23 cellular contexts compared by ENCODE assay signal in genomic region chr18:8176105-8176504, GRCh38.
DNase-seq lines count a peak whose midpoint lies in the region; ATAC-seq, FAIRE-seq and TF ChIP-seq lines count a peak whose summit lies in the region.
"Had no signal": no experiment of that assay in that cellular context is flagged by ENCODE, and none has a peak within 500 bp of the region (broad histone marks: within the 10 kb centered on the region; RNA-seq: fewer than 3 reads in every experiment).

No MANE protein-coding gene starts in this region.

- no peak overlapping the region for H3K27ac ChIP-seq in IMR-90 (ENCODE audit: insufficient read depth, low read length)
- H3K27ac ChIP-seq in left ventricle myocardium inferior (replicated peaks) = peak overlapping the region; percentile 55
- peak overlapping the region; percentile 25 for H3K27ac ChIP-seq in rectal smooth muscle tissue (ENCODE audit: low read depth, low read length)
- peak overlapping the region in 2 of 4 donors; percentile 17 to 59 for H3K27ac ChIP-seq in gastroesophageal sphincter
- H3K27ac ChIP-seq in kidney (ENCODE audit: low read depth in 2 of 2, low read length in 2 of 2) = no peak overlapping the region
- H3K27ac ChIP-seq: colonic mucosa, lower lobe of right lung, Peyer's patch, skin epidermis, thoracic aorta had no signal

- TF ChIP-seq RAD21 in IMR-90 (IDR thresholded peaks at IDR 0.05; ENCODE audit: low read length) = no peak

- H3K27me3 Mint-ChIP-seq in chondrocyte (ENCODE audit: low read depth) = no peaks in the 10 kb centered on the region
- H3K27me3 Mint-ChIP-seq: activated naive CD8-positive, alpha-beta T cell; stimulated activated memory B cell treated with anti-CD40 and anti-IgM and Interleukin-4, amounts not matched to agents 10 μg/mL and 1 μg/mL and 100 μg/mL, for 72 hours had no signal

- in situ Hi-C loops in IMR-90 (cut with MboI; ENCODE audit: low sequenced_read_pairs) = no loop called here

- CTCF ChIA-PET in IMR-90 (lab: Yijun Ruan, JAX) = no interaction called here

- H3K9ac ChIP-seq in IMR-90 (ENCODE audit: low read depth, low read length) (no peak overlapping the region), rectal smooth muscle tissue (ENCODE audit: low read length) (no peak overlapping the region), kidney (ENCODE audit: low read length in 2 of 2) (no peak overlapping the region)

- no peaks in the 10 kb centered on the region for H3K79me1 ChIP-seq in IMR-90 (ENCODE audit: low read depth in 1 of 2, low read length in 2 of 2)

- H2AFZ ChIP-seq in IMR-90 (replicated peaks; ENCODE audit: low read length, poor library complexity) = no peak overlapping the region

- no peaks in the 10 kb centered on the region for H3K9me3 ChIP-seq in IMR-90 (ENCODE audit: control insufficient read depth, insufficient read depth, low read length)
- H3K9me3 ChIP-seq in left ventricle myocardium inferior (replicated peaks) = no peaks in the 10 kb centered on the region
- no peaks in the 10 kb centered on the region for H3K9me3 ChIP-seq in gastroesophageal sphincter
- H3K9me3 ChIP-seq in kidney (ENCODE audit: control insufficient read depth in 1 of 2, low read length in 2 of 2) = no peaks in the 10 kb centered on the region
- H3K9me3 ChIP-seq: colonic mucosa, lower lobe of right lung, Peyer's patch, thoracic aorta had no signal

- ATAC-seq in IMR-90 (ENCODE audit: low read depth) (no peak), gastroesophageal sphincter (no peak)
- ATAC-seq: stimulated activated memory B cell treated with anti-CD40 and anti-IgM and Interleukin-4, amounts not matched to agents 10 μg/mL and 1 μg/mL and 100 μg/mL, for 72 hours had no signal

- no CpG with 5 or more reads among the region's 3 CpGs for WGBS in IMR-90 (ENCODE audit: extremely low coverage in 2 of 2, insufficient read length in 1 of 2), 2 experiments
- 21 to 34% methylated on average over 3 of the region's 3 CpGs for WGBS in gastroesophageal sphincter (ENCODE audit: low coverage in 1 of 2), 2 donors

- no peak overlapping the region for H4K91ac ChIP-seq in IMR-90 (ENCODE audit: insufficient read depth, low read depth, low read length)

- no peak for TF ChIP-seq CTCF in IMR-90 (conservative IDR thresholded peaks at IDR 0.05; ENCODE audit: low read depth, low read length)
- TF ChIP-seq CTCF in chondrocyte (IDR thresholded peaks at IDR 0.05) = no peak
- TF ChIP-seq CTCF in left ventricle myocardium inferior (IDR thresholded peaks at IDR 0.05; ENCODE audit: borderline replicate concordance) = no peak
- TF ChIP-seq CTCF in gastroesophageal sphincter (IDR thresholded peaks at IDR 0.05) = no peak
- no peak for TF ChIP-seq CTCF in kidney (IDR thresholded peaks at IDR 0.05; ENCODE audit: borderline replicate concordance, extremely low read depth, insufficient read depth)

- no peak overlapping the region for H2AK9ac ChIP-seq in IMR-90 (replicated peaks; ENCODE audit: low read depth, low read length, poor library complexity)

- no TSS peak for BruUV-seq in IMR-90 (replicated peaks; lab: Mats Ljungman, UMichigan)

- peak overlapping the region; percentile 30 for H3K27ac Mint-ChIP-seq in chondrocyte (ENCODE audit: unreplicated experiment)
- H3K27ac Mint-ChIP-seq: activated naive CD8-positive, alpha-beta T cell; activated T-helper 2 cell treated with anti-CD3 and anti-CD28 coated beads, Interferon-gamma antibody, Interleukin-2, Interleukin-4, amounts not matched to agents 10 μg/mL and 5 μg/mL and 100 μg/mL, durations not matched to agents 14 hours and 24 hours and 36 hours; stimulated activated memory B cell treated with anti-CD40 and anti-IgM and Interleukin-4, amounts not matched to agents 10 μg/mL and 1 μg/mL and 100 μg/mL, for 72 hours; T-helper 2 cell treated with Interferon-gamma antibody and Interleukin-4, amounts not matched to agents 5 μg/mL and 100 μg/mL, for 36 hours had no signal

- H2AK5ac ChIP-seq in IMR-90 (ENCODE audit: low read depth, low read length) = no peak overlapping the region

- H2BK5ac ChIP-seq in IMR-90 (ENCODE audit: low read depth, low read length, poor library complexity, severe bottlenecking) = no peak overlapping the region

- no peaks in the 10 kb centered on the region for H3K9me3 Mint-ChIP-seq in chondrocyte (ENCODE audit: low read depth)
- H3K9me3 Mint-ChIP-seq: T-helper 2 cell treated with Interferon-gamma antibody and Interleukin-4, amounts not matched to agents 5 μg/mL and 100 μg/mL, for 36 hours had no signal

- POLR2A ChIA-PET in IMR-90 (lab: Charles Lee; ENCODE audit: unreplicated experiment) = no interaction called here

- H3K4me2 ChIP-seq in IMR-90 (ENCODE audit: low read depth, low read length) = no peak overlapping the region

- no peak overlapping the region for H3K18ac ChIP-seq in IMR-90 (ENCODE audit: low read depth, low read length)

- no peaks in the 10 kb centered on the region for H4K20me1 ChIP-seq in IMR-90 (ENCODE audit: insufficient read depth, low read length)

- no peak overlapping the region for H3K56ac ChIP-seq in IMR-90 (ENCODE audit: extremely low read depth, insufficient read depth, low read length)

- no peak overlapping the region for H3K14ac ChIP-seq in IMR-90 (replicated peaks; ENCODE audit: low read depth, low read length)

- H2BK20ac ChIP-seq in IMR-90 (ENCODE audit: low read depth, low read length) = no peak overlapping the region

- DNase-seq in IMR-90 = peak; percentile 13
- no peak for DNase-seq in chondrocyte (ENCODE audit: low spot score)
- no peak for DNase-seq in left ventricle myocardium inferior
- DNase-seq in amygdala (lab: John Stamatoyannopoulos, UW) = no peak
- no peak for DNase-seq in dermis blood vessel endothelial cell
- DNase-seq in kidney = no peak
- DNase-seq: activated CD8-positive, alpha-beta memory T cell treated with anti-CD3 and anti-CD28 coated beads, Interleukin-2, amount 50 U/mL, for 4 hours; colonic mucosa; lower lobe of right lung; NCI-H1092 treated with DMSO at 0.1 percent for 48 hours; NCI-H2081 treated with DMSO at 0.1 percent for 48 hours; Peyer's patch; stimulated activated CD4-positive, alpha-beta T cell treated with anti-CD3 and anti-CD28 coated beads, Interleukin-2, amount 100 ng/mL, for 24 hours had no signal

- peaks cover 1% of the 10 kb centered on the region for H3K36me3 Mint-ChIP-seq in chondrocyte (ENCODE audit: low read depth)
- H3K36me3 Mint-ChIP-seq: activated naive CD8-positive, alpha-beta T cell; stimulated activated memory B cell treated with anti-CD40 and anti-IgM and Interleukin-4, amounts not matched to agents 10 μg/mL and 1 μg/mL and 100 μg/mL, for 72 hours had no signal

- no peak overlapping the region for H4K5ac ChIP-seq in IMR-90 (ENCODE audit: low read depth, low read length)

- no peak for TF ChIP-seq EP300 in gastroesophageal sphincter (IDR thresholded peaks at IDR 0.05)

- H3K9me1 ChIP-seq in IMR-90 (ENCODE audit: insufficient read depth, low read length) = peaks cover 9% of the 10 kb centered on the region; the same call in 1 of the 2 replicates

- intact Hi-C loops in IMR-90 (cut with micrococcal nuclease) (no loop called here), left ventricle myocardium inferior (cut with micrococcal nuclease) (no loop called here), kidney (cut with DNase I) (no loop called here)

- no peak overlapping the region for H3K23ac ChIP-seq in IMR-90 (ENCODE audit: low read depth, low read length)

- FAIRE-seq in kidney (lab: Jason Lieb, UNC) = no peak
- FAIRE-seq: endometrium, H1 had no signal

- H3K4me1 ChIP-seq in IMR-90 (ENCODE audit: control insufficient read depth, insufficient read depth, low read length) = peaks cover 7% of the 10 kb centered on the region
- H3K4me1 ChIP-seq in left ventricle myocardium inferior = peaks cover 39% of the 10 kb centered on the region
- peaks cover 24% of the 10 kb centered on the region for H3K4me1 ChIP-seq in rectal smooth muscle tissue (ENCODE audit: control insufficient read depth, insufficient read depth, low read length)
- H3K4me1 ChIP-seq in gastroesophageal sphincter = peaks cover 5 to 41% (median 18%) of the 10 kb centered on the region in 3 donors
- H3K4me1 ChIP-seq in kidney (ENCODE audit: control insufficient read depth in 1 of 2, insufficient read depth in 1 of 2, low read depth in 1 of 2, low read length in 2 of 2) = peaks cover 9 to 17% of the 10 kb centered on the region in 2 donors
- H3K4me1 ChIP-seq: colonic mucosa had no signal

- H3K36me3 ChIP-seq in IMR-90 (ENCODE audit: control insufficient read depth, insufficient read depth, low read length) (no peaks in the 10 kb centered on the region), left ventricle myocardium inferior (peaks cover 3% of the 10 kb centered on the region), rectal smooth muscle tissue (ENCODE audit: control insufficient read depth, insufficient read depth, low read length) (no peaks in the 10 kb centered on the region), gastroesophageal sphincter (no peaks in the 10 kb centered on the region), kidney (ENCODE audit: control insufficient read depth in 1 of 2, insufficient read depth in 2 of 2, low read length in 2 of 2) (no peaks in the 10 kb centered on the region)
- H3K36me3 ChIP-seq: colonic mucosa, lower lobe of right lung, Peyer's patch, thoracic aorta had no signal

- no peak overlapping the region for H2BK15ac ChIP-seq in IMR-90 (ENCODE audit: low read depth, low read length)

- H3K4me3 ChIP-seq in IMR-90 (ENCODE audit: insufficient read depth, low read depth, low read length) = no peak overlapping the region
- H3K4me3 ChIP-seq in left ventricle myocardium inferior = no peak overlapping the region
- H3K4me3 ChIP-seq in rectal smooth muscle tissue (ENCODE audit: low read length) = no peak overlapping the region
- H3K4me3 ChIP-seq in gastroesophageal sphincter = no peak overlapping the region
- H3K4me3 ChIP-seq in kidney (ENCODE audit: low read length in 2 of 2) = no peak overlapping the region
- H3K4me3 ChIP-seq: colonic mucosa, lower lobe of right lung, Peyer's patch, skin epidermis, thoracic aorta had no signal

- peaks cover 27% of the 10 kb centered on the region for H3K4me1 Mint-ChIP-seq in chondrocyte (ENCODE audit: low read depth)
- H3K4me1 Mint-ChIP-seq: stimulated activated memory B cell treated with anti-CD40 and anti-IgM and Interleukin-4, amounts not matched to agents 10 μg/mL and 1 μg/mL and 100 μg/mL, for 72 hours had no signal

- no peak overlapping the region for H2BK120ac ChIP-seq in IMR-90 (ENCODE audit: low read depth, low read length)

- H4K8ac ChIP-seq in IMR-90 (ENCODE audit: low read depth in 2 of 2, low read length in 2 of 2) = no peak overlapping the region

- no peaks in the 10 kb centered on the region for H3K27me3 ChIP-seq in IMR-90 (ENCODE audit: control insufficient read depth, insufficient read depth, low read length)
- H3K27me3 ChIP-seq in left ventricle myocardium inferior (ENCODE audit: low read depth) = no peaks in the 10 kb centered on the region
- H3K27me3 ChIP-seq in rectal smooth muscle tissue (ENCODE audit: control insufficient read depth, insufficient read depth, low read length) = no peaks in the 10 kb centered on the region
- H3K27me3 ChIP-seq in gastroesophageal sphincter = no peaks in the 10 kb centered on the region
- H3K27me3 ChIP-seq: colonic mucosa, Peyer's patch had no signal

- no peak overlapping the region for H3K4me3 Mint-ChIP-seq in chondrocyte (ENCODE audit: unreplicated experiment)
- H3K4me3 Mint-ChIP-seq: activated naive CD8-positive, alpha-beta T cell; stimulated activated memory B cell treated with anti-CD40 and anti-IgM and Interleukin-4, amounts not matched to agents 10 μg/mL and 1 μg/mL and 100 μg/mL, for 72 hours; T-helper 2 cell treated with Interferon-gamma antibody and Interleukin-4, amounts not matched to agents 5 μg/mL and 100 μg/mL, for 36 hours had no signal

- no peak overlapping the region for H3K4ac ChIP-seq in IMR-90 (ENCODE audit: low read depth, low read length)

- TF ChIP-seq POLR2A in IMR-90 (IDR thresholded peaks at IDR 0.05; ENCODE audit: low read depth, low read length) (no peak), gastroesophageal sphincter (IDR thresholded peaks at IDR 0.05) (no peak)

- dilution Hi-C loops in IMR-90 (cut with HindIII; ENCODE audit: low sequenced_read_pairs, unreplicated experiment) = no loop called here

Comparison
In these comparisons a context has a peak if more than half of its experiments do, and no peak if none do; other contexts are left out.
1. H3K27ac ChIP-seq: peak in left ventricle myocardium inferior (single experiment) and rectal smooth muscle tissue (single experiment); none in IMR-90 (single experiment) and kidney (0 of 2).